1 cellular context compared by ENCODE assay signal in the genomic region with DNA sequence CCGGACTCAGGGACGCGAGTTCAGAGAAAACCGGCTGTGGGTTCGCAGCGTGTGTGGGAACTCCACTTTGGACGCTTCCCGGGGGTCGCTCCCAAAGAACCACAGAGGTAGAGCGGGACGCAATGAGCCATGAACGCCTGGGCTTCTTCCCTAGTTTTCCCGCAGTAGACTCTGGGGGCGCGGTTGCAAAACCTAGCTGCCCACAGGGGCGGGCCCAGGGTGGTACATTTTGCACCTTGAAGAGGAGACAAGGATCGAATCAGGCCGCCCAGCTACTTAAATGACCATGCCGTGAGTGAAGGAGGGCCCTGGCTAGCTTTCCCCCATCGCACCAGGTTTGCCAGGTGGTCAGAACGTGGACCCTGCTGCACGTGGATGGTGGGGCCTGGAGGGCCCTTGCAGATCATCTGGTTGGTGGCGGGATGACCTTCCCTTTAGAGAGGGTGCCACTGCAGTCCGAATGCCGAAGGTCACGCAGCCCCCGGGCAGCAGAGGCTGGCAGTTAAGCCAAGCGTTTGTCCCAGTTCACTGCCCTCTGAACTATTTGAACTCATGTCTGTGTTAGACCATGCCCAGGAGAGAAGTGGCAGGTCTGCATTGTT.
TF ChIP-seq lines count a peak whose summit lies in the region.

No MANE protein-coding gene starts in this region.

TF ChIP-seq in IMR-90, 13 proteins besides CTCF, POLR2A, EP300 and RAD21 (continued from another document):
- TF ChIP-seq RFX5 (IDR thresholded peaks at IDR 0.05; ENCODE audit: low read depth, low read length) = no peak
- no peak for TF ChIP-seq CEBPB (IDR thresholded peaks at IDR 0.05; ENCODE audit: low read depth, low read length)
- no peak for TF ChIP-seq MAZ (IDR thresholded peaks at IDR 0.05; ENCODE audit: borderline replicate concordance, low read depth, low read length)
- TF ChIP-seq FOS (IDR thresholded peaks at IDR 0.05; ENCODE audit: low read depth, low read length) = no peak
- no peak for TF ChIP-seq NFE2L2 (IDR thresholded peaks at IDR 0.05; ENCODE audit: low read depth, low read length)
- no peak for TF ChIP-seq MAFK (IDR thresholded peaks at IDR 0.05; ENCODE audit: low read depth, low read length)
- TF ChIP-seq USF2 (IDR thresholded peaks at IDR 0.05; ENCODE audit: low read depth, low read length) = no peak
- TF ChIP-seq CHD1 (IDR thresholded peaks at IDR 0.05; ENCODE audit: low read depth, low read length) = no peak
- TF ChIP-seq SMC3 (IDR thresholded peaks at IDR 0.05; ENCODE audit: low read depth, low read length) = no peak
TF ChIP-seq in IMR-90: peak in this region for 0.
